Comparison of ENCODE assay signal across 8 cellular contexts in the genomic region with DNA sequence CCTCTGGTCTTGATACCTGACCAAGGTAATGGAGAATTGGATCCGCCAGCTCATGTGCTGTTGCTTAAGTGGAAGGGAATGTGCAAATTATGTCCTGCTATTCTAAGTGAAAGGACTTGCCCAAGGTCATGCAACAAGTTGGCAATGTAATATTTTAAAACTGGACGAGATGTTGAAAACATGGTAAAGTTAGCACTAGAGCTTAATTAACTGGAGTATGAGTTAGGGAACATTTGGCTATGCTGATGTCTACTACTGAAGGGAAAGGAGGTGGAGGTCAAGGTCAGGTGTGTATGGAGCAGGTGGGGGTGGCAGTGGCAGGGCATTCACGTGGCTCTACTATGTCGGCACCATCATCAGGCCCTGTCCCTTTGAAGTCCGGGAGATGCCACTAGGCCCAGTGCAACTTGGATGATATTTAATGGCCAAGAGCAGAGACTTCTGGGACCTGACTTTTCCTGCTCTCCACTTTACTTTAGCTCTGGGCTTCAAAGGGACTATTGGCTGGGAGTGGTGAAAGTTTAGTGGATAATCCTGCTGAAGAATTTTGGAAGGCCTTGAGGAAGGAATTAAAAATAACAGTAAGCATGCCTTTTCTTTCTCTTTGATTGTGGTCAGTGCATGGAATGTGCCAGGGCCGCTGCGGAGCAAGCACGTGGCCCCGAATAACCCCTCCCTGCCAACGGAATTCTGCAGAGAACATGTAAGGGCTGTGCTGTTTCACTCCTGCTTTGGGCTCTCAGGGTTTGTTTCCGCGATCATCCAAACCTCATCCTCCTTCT. TPM values are rescaled to one million over a fixed set of nuclear protein-coding genes. Genes with fewer than 3 reads are reported as not detected.
DNase-seq lines count a peak whose midpoint lies in the region; ATAC-seq and TF ChIP-seq lines count a peak whose summit lies in the region.

No MANE protein-coding gene starts in this region.

- H3K9me3 ChIP-seq in SU-DHL-6 (ENCODE audit: insufficient read depth, low read length) = no peaks in the 10 kb centered on the region

- peak overlapping the region; percentile 57 for H3K9ac ChIP-seq in SU-DHL-6 (ENCODE audit: low read length)

- peak overlapping the region; percentile 74 for H3K4me2 ChIP-seq in SU-DHL-6 (ENCODE audit: low read depth, low read length, poor library complexity, severe bottlenecking)

- TF ChIP-seq CTCF in SU-DHL-6 (IDR thresholded peaks at IDR 0.05; ENCODE audit: insufficient read depth, low read length, poor library complexity, severe bottlenecking) (no peak), fibroblast of the aortic adventitia (IDR thresholded peaks at IDR 0.05; ENCODE audit: insufficient read depth, low read length) (no peak)

- DNase-seq in GM04503 (ENCODE audit: low read depth) = peak; percentile 86
- peak; percentile 96 for DNase-seq in fibroblast of the aortic adventitia (ENCODE audit: low read depth)
- DNase-seq in sciatic nerve (ENCODE audit: low spot score) = no peak
- no peak for DNase-seq in naive thymus-derived CD8-positive, alpha-beta T cell
- DNase-seq in occipital lobe (lab: John Stamatoyannopoulos, UW) = no peak
- no peak for DNase-seq in activated CD8-positive, alpha-beta memory T cell treated with anti-CD3 and anti-CD28 coated beads, Interleukin-2, amount 50 U/mL, for 48 hours

- peak overlapping the region; percentile 95 for H3K27ac ChIP-seq in SU-DHL-6 (ENCODE audit: low read depth, low read length)

- ATAC-seq in sciatic nerve = peak; percentile 92
- no peak for ATAC-seq in naive thymus-derived CD8-positive, alpha-beta T cell
- ATAC-seq in HG02981 (IDR thresholded peaks at IDR 0.05; ENCODE audit: unreplicated experiment) = no peak

- peak overlapping the region in 2 of 10 donors; percentile 8 to 73 for H3K4me3 Mint-ChIP-seq in naive thymus-derived CD8-positive, alpha-beta T cell

- peaks cover 29 to 98% (median 59%) of the 10 kb centered on the region in 4 donors for H3K4me1 Mint-ChIP-seq in naive thymus-derived CD8-positive, alpha-beta T cell

- H3K27me3 Mint-ChIP-seq in naive thymus-derived CD8-positive, alpha-beta T cell = peaks cover 0 to 5% (median 0%) of the 10 kb centered on the region in 5 donors

- peaks cover 45% of the 10 kb centered on the region for H3K79me2 ChIP-seq in SU-DHL-6 (ENCODE audit: insufficient read depth, low read length)

- H3K36me3 ChIP-seq in SU-DHL-6 (ENCODE audit: low read length) = no peaks in the 10 kb centered on the region

- H3K27ac Mint-ChIP-seq in naive thymus-derived CD8-positive, alpha-beta T cell = peak overlapping the region in 2 of 10 donors; percentile 76 to 87

- intact Hi-C loops in sciatic nerve (cut with DNase I) = no loop called here

- no peaks in the 10 kb centered on the region for H3K36me3 Mint-ChIP-seq in naive thymus-derived CD8-positive, alpha-beta T cell

- H2AFZ ChIP-seq in SU-DHL-6 (ENCODE audit: low read depth, low read length, severe bottlenecking) = peak overlapping the region; percentile 7

- POLR2A ChIA-PET in naive thymus-derived CD8-positive, alpha-beta T cell (lab: Charles Lee) = interaction anchor here (0.9 to 1.7 kb wide), 5 partner anchors 11 to 26 kb away, joined by 3 to 5 read pairs (median 4); partner anchors contain the start of gene SMAD3

- H3K4me3 ChIP-seq in SU-DHL-6 (ENCODE audit: insufficient read depth, low read length, poor library complexity, severe bottlenecking) (peak overlapping the region; percentile 25), fibroblast of the aortic adventitia (ENCODE audit: low read depth, low read length) (peak overlapping the region; percentile 38)

- H3K9me2 ChIP-seq in SU-DHL-6 (replicated peaks; ENCODE audit: insufficient read depth, low read length) = no peaks in the 10 kb centered on the region

- no peaks in the 10 kb centered on the region for H3K27me3 ChIP-seq in SU-DHL-6 (ENCODE audit: low read length)

- no peaks in the 10 kb centered on the region for H4K20me1 ChIP-seq in SU-DHL-6 (ENCODE audit: low read depth, low read length)

- peaks cover 63% of the 10 kb centered on the region for H3F3A ChIP-seq in SU-DHL-6 (ENCODE audit: insufficient read depth)

- H3K9me3 Mint-ChIP-seq in naive thymus-derived CD8-positive, alpha-beta T cell = no peaks in the 10 kb centered on the region

RNA-seq across cellular contexts. Expression of gene SMAD3, which starts 14.9 kb away (rescaled TPM):
- 53.6 and 96.3 TPM in 2 replicates for total RNA-seq in fibroblast of the aortic adventitia (ENCODE audit: low replicate concordance)
- 58.8 TPM for total RNA-seq in sciatic nerve
- 10 to 100 TPM; 53.1 to 55.4 TPM for total RNA-seq in naive thymus-derived CD8-positive, alpha-beta T cell
- 1 to 10 TPM in 2 of 3 donors, under 1 TPM in 1; 0.57 to 4.2 (median 1.7) TPM for polyA plus RNA-seq in naive thymus-derived CD8-positive, alpha-beta T cell
- 2.5 TPM for total RNA-seq in occipital lobe

Comparison
In these comparisons a context has a peak if more than half of its experiments do, and no peak if none do; other contexts are left out.
1. DNase-seq: peak in GM04503 (single experiment) and fibroblast of the aortic adventitia (single experiment); none in sciatic nerve (single experiment), naive thymus-derived CD8-positive, alpha-beta T cell (0 of 10), occipital lobe (single experiment) and activated CD8-positive, alpha-beta memory T cell treated with anti-CD3 and anti-CD28 coated beads, Interleukin-2, amount 50 U/mL, for 48 hours (single experiment).
2. RNA of gene SMAD3, which starts 14.9 kb away (total RNA-seq): 53.6 to 96.3 TPM in fibroblast of the aortic adventitia, 58.8 TPM in sciatic nerve (single experiment) and 53.1 to 55.4 TPM in naive thymus-derived CD8-positive, alpha-beta T cell; 2.5 TPM in occipital lobe (single experiment); every median in the first group is over 10 times any median in the second.